10 cellular contexts compared by ENCODE assay signal in the genomic region with DNA sequence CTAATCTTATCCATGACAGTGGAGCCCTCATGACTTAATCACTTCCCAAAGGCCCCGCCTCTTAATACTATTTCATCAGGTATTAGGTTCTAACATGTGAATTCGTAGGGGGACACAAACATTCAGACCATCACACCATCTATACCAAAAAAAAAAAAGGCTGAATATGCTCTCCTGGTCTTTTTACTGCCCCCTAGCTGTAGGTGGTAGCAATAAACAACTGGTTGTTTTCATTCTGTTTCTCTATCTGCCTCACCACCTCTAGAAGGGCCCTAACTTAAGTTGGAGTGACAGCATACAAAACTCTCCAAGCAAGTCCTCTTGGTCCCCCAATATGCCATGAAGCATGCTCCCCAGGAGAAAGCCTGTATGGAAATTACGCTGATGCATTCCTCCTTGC.
DNase-seq lines count a peak whose midpoint lies in the region; TF ChIP-seq lines count a peak whose summit lies in the region.
"Had no signal": no experiment of that assay in that cellular context is flagged by ENCODE, and none has a peak within 500 bp of the region (broad histone marks: within the 10 kb centered on the region; RNA-seq: fewer than 3 reads in every experiment).

No MANE protein-coding gene starts in this region.

- H3K23ac ChIP-seq in mesendoderm (ENCODE audit: low read length): no peak overlapping the region

- no peak overlapping the region for H3K4me2 ChIP-seq in mesendoderm (ENCODE audit: low read length)

- no peak overlapping the region for H2BK120ac ChIP-seq in mesendoderm (ENCODE audit: low read depth, low read length)

- no CpG with 5 or more reads among the region's 3 CpGs for WGBS in mesendoderm (ENCODE audit: extremely low coverage, insufficient coverage, low lambda C conversion rate)
- WGBS in prostate gland: 84% methylated on average over 3 of the region's 3 CpGs

- no peak overlapping the region for H4K8ac ChIP-seq in mesendoderm (ENCODE audit: low read depth, low read length)

- no peak overlapping the region for H3K4me3 ChIP-seq in GM12875 (ENCODE audit: low read depth, low read length)
- H3K4me3 ChIP-seq in H7 (ENCODE audit: insufficient read depth, low read depth, low read length): no peak overlapping the region
- H3K4me3 ChIP-seq in mesendoderm (ENCODE audit: low read length): no peak overlapping the region
- H3K4me3 ChIP-seq in prostate gland: no peak overlapping the region
- H3K4me3 ChIP-seq: SJSA1 had no signal

- H3K79me2 ChIP-seq in mesendoderm (ENCODE audit: control insufficient read depth, insufficient read depth, low read length): no peaks in the 10 kb centered on the region

- no peak overlapping the region for H3K18ac ChIP-seq in mesendoderm (ENCODE audit: low read length)

- H3K9me3 ChIP-seq in prostate gland: no peaks in the 10 kb centered on the region
- H3K9me3 ChIP-seq: SJSA1 had no signal

- intact Hi-C loops in prostate gland (cut with DNase I): no loop called here

- H2BK15ac ChIP-seq in mesendoderm (replicated peaks; ENCODE audit: low read depth): no peak overlapping the region

- no peak for TF ChIP-seq POLR2A in prostate gland (IDR thresholded peaks at IDR 0.05)

- H4K5ac ChIP-seq in mesendoderm (ENCODE audit: low read length): no peak overlapping the region

- peak; percentile 50; the same call in 1 of the 2 replicates for TF ChIP-seq CTCF in GM12875 (IDR thresholded peaks at IDR 0.05; ENCODE audit: borderline replicate concordance, insufficient read depth, low read depth, low read length)
- no peak for TF ChIP-seq CTCF in prostate gland (IDR thresholded peaks at IDR 0.05)

- no peak overlapping the region for H2AK5ac ChIP-seq in mesendoderm (ENCODE audit: low read length)

- H3K36me3 ChIP-seq in H7 (replicated peaks; ENCODE audit: control insufficient read depth, insufficient read depth, low read length): no peaks in the 10 kb centered on the region
- H3K36me3 ChIP-seq in mesendoderm (ENCODE audit: control insufficient read depth, insufficient read depth, low read length): no peaks in the 10 kb centered on the region
- no peaks in the 10 kb centered on the region for H3K36me3 ChIP-seq in prostate gland
- H3K36me3 ChIP-seq: SJSA1 had no signal

- peak; percentile 5 for DNase-seq in H7
- DNase-seq in NCI-H82 (lab: John Stamatoyannopoulos, UW): peak; percentile 47
- peak; percentile 61 for DNase-seq in mesendoderm
- no peak for DNase-seq in T-helper 1 cell
- DNase-seq in prostate gland (ENCODE audit: low spot score): no peak
- no peak for DNase-seq in NCI-H774 (lab: John Stamatoyannopoulos, UW)
- DNase-seq: activated effector memory CD4-positive, alpha-beta T cell treated with anti-CD3 and anti-CD28 coated beads, Interleukin-2, amount 50 U/mL, for 16 hours had no signal

- H3K4me1 ChIP-seq in mesendoderm (ENCODE audit: control insufficient read depth, low read depth, low read length) (no peaks in the 10 kb centered on the region), prostate gland (replicated peaks) (no peaks in the 10 kb centered on the region)
- H3K4me1 ChIP-seq: SJSA1 had no signal

- no peak overlapping the region for H2BK5ac ChIP-seq in mesendoderm (ENCODE audit: low read length)

- H3K27ac ChIP-seq in mesendoderm (ENCODE audit: low read depth, low read length) (no peak overlapping the region), prostate gland (no peak overlapping the region)
- H3K27ac ChIP-seq: epithelial cell of prostate, SJSA1 had no signal

- H3K79me1 ChIP-seq in mesendoderm (ENCODE audit: low read length): no peaks in the 10 kb centered on the region

- no peak overlapping the region for H3K56ac ChIP-seq in mesendoderm (ENCODE audit: low read length)

- H3K9ac ChIP-seq in mesendoderm (ENCODE audit: low read length): no peak overlapping the region

- H3K27me3 ChIP-seq in H7 (ENCODE audit: control insufficient read depth, insufficient read depth, low read length) (no peaks in the 10 kb centered on the region), mesendoderm (ENCODE audit: insufficient read depth, low read length, poor library complexity) (no peaks in the 10 kb centered on the region), prostate gland (replicated peaks; ENCODE audit: insufficient read depth) (no peaks in the 10 kb centered on the region)
- H3K27me3 ChIP-seq: SJSA1 had no signal

- no peak overlapping the region for H3K4ac ChIP-seq in mesendoderm (ENCODE audit: low read depth, low read length)

Comparison
In these comparisons a context has a peak if more than half of its experiments do, and no peak if none do; other contexts are left out.
1. DNase-seq: peak in H7 (single experiment), NCI-H82 (single experiment) and mesendoderm (single experiment); none in T-helper 1 cell (0 of 5), prostate gland (single experiment) and NCI-H774 (single experiment).